In genomic region chr7:103573479-103574058, GRCh38 we compare ENCODE assay signal across 9 cellular contexts.
A peak's percentile ranks its signal among the peaks of the same experiment; 100 is the strongest.
DNase-seq lines count a peak whose midpoint lies in the region; ATAC-seq and TF ChIP-seq lines count a peak whose summit lies in the region.
"Had no signal": no experiment of that assay in that cellular context is flagged by ENCODE, and none has a peak within 500 bp of the region (broad histone marks: within the 10 kb centered on the region; RNA-seq: fewer than 3 reads in every experiment).

No MANE protein-coding gene starts in this region.

- peak; percentile 2 for DNase-seq in GM04503 (ENCODE audit: low read depth)
- DNase-seq in NCI-H1092 (lab: John Stamatoyannopoulos, UW), result peak; percentile 32
- DNase-seq in adipocyte (ENCODE audit: low read depth), result peak; percentile 67
- DNase-seq in kidney epithelial cell (ENCODE audit: low read depth), result peak; percentile 10
- no peak for DNase-seq in islet precursor cell
- DNase-seq in lower leg skin (ENCODE audit: low spot score in 2 of 2), result no peak

- intact Hi-C loops in lower leg skin (cut with DNase I; ENCODE audit: low total_unique reads), result no loop called here

- TF ChIP-seq CTCF in kidney epithelial cell (IDR thresholded peaks at IDR 0.05; ENCODE audit: insufficient read depth, low read length, poor library complexity, severe bottlenecking), result no peak
- no peak for TF ChIP-seq CTCF in lower leg skin (IDR thresholded peaks at IDR 0.05)

- ATAC-seq in GM18867 (IDR thresholded peaks at IDR 0.05; ENCODE audit: unreplicated experiment), result no peak
- ATAC-seq in HG03135 (IDR thresholded peaks at IDR 0.05; ENCODE audit: unreplicated experiment), result no peak

- H3K4me1 ChIP-seq in adipocyte (ENCODE audit: control insufficient read depth, insufficient read depth, low read length), result peaks cover 7% of the 10 kb centered on the region

- WGBS in lower leg skin, 2 donors, result 44 to 51% methylated on average over 3 of the region's 3 CpGs

- no peaks in the 10 kb centered on the region for H3K36me3 ChIP-seq in adipocyte (ENCODE audit: control insufficient read depth, insufficient read depth, low read length, severe bottlenecking)
- H3K36me3 ChIP-seq in kidney epithelial cell (ENCODE audit: control insufficient read depth, insufficient read depth, low read length), result no peaks in the 10 kb centered on the region
- H3K36me3 ChIP-seq: neutrophil had no signal

- no peak overlapping the region for H3K4me3 ChIP-seq in adipocyte (ENCODE audit: low read length)
- H3K4me3 ChIP-seq in kidney epithelial cell (ENCODE audit: low read depth, low read length), result no peak overlapping the region
- no peak overlapping the region for H3K4me3 ChIP-seq in lower leg skin (ENCODE audit: low read depth, poor library complexity, severe bottlenecking)

- H3K27me3 ChIP-seq in adipocyte (replicated peaks; ENCODE audit: control insufficient read depth, insufficient read depth, low read length) (no peaks in the 10 kb centered on the region), kidney epithelial cell (ENCODE audit: control insufficient read depth, insufficient read depth, low read length) (no peaks in the 10 kb centered on the region)
- H3K27me3 ChIP-seq: neutrophil had no signal

- TF ChIP-seq POLR2A in lower leg skin (IDR thresholded peaks at IDR 0.05), result no peak

- no peak overlapping the region for H3K9ac ChIP-seq in adipocyte (ENCODE audit: low read length)

- H3K9me3 ChIP-seq in adipocyte (ENCODE audit: control insufficient read depth, low read length), result no peaks in the 10 kb centered on the region
- H3K9me3 ChIP-seq: neutrophil had no signal

Comparison
In these comparisons a context has a peak if more than half of its experiments do, and no peak if none do; other contexts are left out.
1. DNase-seq: peak in GM04503 (single experiment), NCI-H1092 (single experiment), adipocyte (single experiment) and kidney epithelial cell (single experiment); none in islet precursor cell (single experiment) and lower leg skin (0 of 2).